ENCODE assay signal across 17 cellular contexts in the genomic region with DNA sequence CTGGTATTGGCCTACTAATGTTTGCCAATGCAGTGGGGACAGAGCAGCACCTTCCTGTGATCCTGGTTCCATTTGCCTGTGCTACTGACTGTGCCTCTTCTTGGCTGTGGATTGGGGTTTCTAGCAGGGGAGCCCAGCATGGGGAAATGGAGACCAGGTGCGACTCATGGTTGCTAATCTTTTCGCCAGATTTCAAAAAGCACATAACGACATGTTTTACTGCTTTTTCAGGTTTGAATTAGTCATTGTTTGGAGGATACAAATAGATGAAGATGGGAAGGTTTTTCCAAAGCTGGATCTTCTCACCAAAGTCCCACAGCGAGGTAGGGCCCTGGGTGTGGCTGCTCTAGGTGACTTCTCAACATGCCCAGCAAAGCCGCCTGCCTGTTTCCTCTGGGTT. TPM values are rescaled to one million over a fixed set of nuclear protein-coding genes. Genes with fewer than 3 reads are reported as not detected.
A peak's percentile ranks its signal among the peaks of the same experiment; 100 is the strongest.
DNase-seq lines count a peak whose midpoint lies in the region; ATAC-seq and TF ChIP-seq lines count a peak whose summit lies in the region.
"Had no signal": no experiment of that assay in that cellular context is flagged by ENCODE, and none has a peak within 500 bp of the region (broad histone marks: within the 10 kb centered on the region; RNA-seq: fewer than 3 reads in every experiment).

No MANE protein-coding gene starts in this region.

- intact Hi-C loops in vagina (cut with DNase I): no loop called here

- H3K27me3 Mint-ChIP-seq in neural crest cell (ENCODE audit: low read depth): no peaks in the 10 kb centered on the region

- H3K4me1 Mint-ChIP-seq in neural crest cell: peaks cover 12% of the 10 kb centered on the region

- H3K27me3 ChIP-seq in vagina: no peaks in the 10 kb centered on the region
- H3K27me3 ChIP-seq: BLaER1 treated with 17β-estradiol and CSF1 and Interleukin-3, amounts not matched to agents 10 nM and 100 nM had no signal

- H3K9me3 ChIP-seq in vagina: no peaks in the 10 kb centered on the region
- H3K9me3 ChIP-seq: BLaER1 treated with 17β-estradiol and CSF1 and Interleukin-3, amounts not matched to agents 10 nM and 100 nM had no signal

- H3K9me3 Mint-ChIP-seq in activated naive CD4-positive, alpha-beta T cell treated with anti-CD3 and anti-CD28 coated beads, Interleukin-2, amount 50 U/mL, for 72 hours: no peaks in the 10 kb centered on the region
- no peaks in the 10 kb centered on the region for H3K9me3 Mint-ChIP-seq in neural crest cell

- ATAC-seq in activated naive CD4-positive, alpha-beta T cell treated with anti-CD3 and anti-CD28 coated beads, Interleukin-2, amount 50 U/mL, for 72 hours: no peak
- no peak for ATAC-seq in GM21515 (IDR thresholded peaks at IDR 0.05; ENCODE audit: unreplicated experiment)

- H3K36me3 ChIP-seq in vagina: peaks cover 0 to 11% of the 10 kb centered on the region in 2 donors

- H3K27ac ChIP-seq in epithelial cell of prostate (peak overlapping the region; percentile 14), vagina (peak overlapping the region; percentile 58)
- H3K27ac ChIP-seq: BLaER1 treated with 17β-estradiol and CSF1 and Interleukin-3, amounts not matched to agents 10 nM and 100 nM; HL-60 had no signal

- peak overlapping the region; percentile 19 to 78 for H3K27ac Mint-ChIP-seq in activated naive CD4-positive, alpha-beta T cell treated with anti-CD3 and anti-CD28 coated beads, Interleukin-2, amount 50 U/mL, for 72 hours
- peak overlapping the region; percentile 44 for H3K27ac Mint-ChIP-seq in neural crest cell (ENCODE audit: unreplicated experiment)

- peaks cover 74% of the 10 kb centered on the region for H3K4me1 ChIP-seq in vagina

- no peaks in the 10 kb centered on the region for H3K36me3 Mint-ChIP-seq in activated naive CD4-positive, alpha-beta T cell treated with anti-CD3 and anti-CD28 coated beads, Interleukin-2, amount 50 U/mL, for 72 hours
- peaks cover 10% of the 10 kb centered on the region for H3K36me3 Mint-ChIP-seq in neural crest cell (ENCODE audit: low read depth)

- no peak for TF ChIP-seq POLR2A in vagina (IDR thresholded peaks at IDR 0.05)

- no peak for DNase-seq in activated naive CD4-positive, alpha-beta T cell treated with anti-CD3 and anti-CD28 coated beads, Interleukin-2, amount 50 U/mL, for 72 hours (ENCODE audit: low spot score in 2 of 2)
- no peak for DNase-seq in activated naive CD4-positive, alpha-beta T cell treated with anti-CD3 and anti-CD28 coated beads, Interleukin-2, amount 50 U/mL, for 16 hours
- no peak for DNase-seq in epithelial cell of prostate (ENCODE audit: low read depth, low spot score)
- DNase-seq in neural crest cell (ENCODE audit: low read depth, low spot score): no peak
- no peak for DNase-seq in vagina (ENCODE audit: extremely low spot score in 2 of 2)
- no peak for DNase-seq in NCI-H2171 treated with DMSO at 0.1 percent for 48 hours (lab: John Stamatoyannopoulos, UW)
- no peak for DNase-seq in cerebellar nuclear complex (lab: John Stamatoyannopoulos, UW)
- DNase-seq: 8988T; NCI-H146; NCI-H226; NCI-H526 treated with DMSO at 0.1 percent for 48 hours; NK-92 treated with Interleukin-12 subunit alpha and Interleukin-12 subunit beta, amount 100 ng/mL, for 24 hours; OCI-M1; RPMI8226 had no signal

- H3K4me3 ChIP-seq in vagina: no peak overlapping the region
- H3K4me3 ChIP-seq: BLaER1 treated with 17β-estradiol and CSF1 and Interleukin-3, amounts not matched to agents 10 nM and 100 nM had no signal

- no peak overlapping the region for H3K4me3 Mint-ChIP-seq in neural crest cell

- no peak for TF ChIP-seq CTCF in neural crest cell (conservative IDR thresholded peaks at IDR 0.05)
- TF ChIP-seq CTCF in vagina (IDR thresholded peaks at IDR 0.05): no peak

RNA-seq across cellular contexts. Expression of gene IPPK, which starts 57.6 kb away (rescaled TPM):
- 10 to 100 TPM; 14.0 to 14.1 TPM for total RNA-seq in activated naive CD4-positive, alpha-beta T cell treated with anti-CD3 and anti-CD28 coated beads, Interleukin-2, amount 50 U/mL, for 72 hours
- 13.1 and 15.0 TPM in 2 replicates for total RNA-seq in neural crest cell
- total RNA-seq in vagina: 39.5 TPM
